ENCODE assay signal across 20 cellular contexts in genomic region chr12:10753066-10753465, GRCh38. TPM values are rescaled to one million over a fixed set of nuclear protein-coding genes. Genes with fewer than 3 reads are reported as not detected.
DNase-seq lines count a peak whose midpoint lies in the region; ATAC-seq, FAIRE-seq and TF ChIP-seq lines count a peak whose summit lies in the region.
"Had no signal": no experiment of that assay in that cellular context is flagged by ENCODE, and none has a peak within 500 bp of the region (broad histone marks: within the 10 kb centered on the region; RNA-seq: fewer than 3 reads in every experiment).

No MANE protein-coding gene starts in this region.

- TF ChIP-seq CTCF in AG10803 (conservative IDR thresholded peaks at IDR 0.05; ENCODE audit: low read length): no peak
- TF ChIP-seq CTCF in choroid plexus epithelial cell (conservative IDR thresholded peaks at IDR 0.05; ENCODE audit: low read depth, low read length): no peak
- no peak for TF ChIP-seq CTCF in HepG2 (CRISPR knock-in tag; IDR thresholded peaks at IDR 0.05)

- H3K27ac Mint-ChIP-seq in activated CD4-positive, alpha-beta T cell treated with anti-CD3 and anti-CD28 coated beads for 36 hours: no peak overlapping the region
- H3K27ac Mint-ChIP-seq: activated naive CD8-positive, alpha-beta T cell treated with anti-CD3 and anti-CD28 coated beads, Interleukin-2, amount 10 ng/mL, durations not matched to agents 7 days and 5 days; activated T-cell treated with anti-CD3 and anti-CD28 coated beads, Interleukin-2, amount 50 U/mL, for 24 hours; nephron progenitor cell had no signal

- DNase-seq in AG10803 (ENCODE audit: low read depth) (peak; percentile 63), M059J (ENCODE audit: low read depth) (peak; percentile 73), choroid plexus epithelial cell (ENCODE audit: low read depth) (peak; percentile 83), HepG2 (ENCODE audit: low spot score) (no peak), NOMO-1 treated with DMSO at 0.1 percent for 48 hours (lab: John Stamatoyannopoulos, UW; ENCODE audit: unreplicated experiment) (no peak)
- DNase-seq in activated CD4-positive, alpha-beta T cell treated with anti-CD3 and anti-CD28 coated beads for 36 hours: no peak
- DNase-seq: ACHN; activated naive CD8-positive, alpha-beta T cell treated with anti-CD3 and anti-CD28 coated beads, Interleukin-2, amount 10 ng/mL, durations not matched to agents 7 days and 5 days; activated T-cell treated with anti-CD3 and anti-CD28 coated beads, Interleukin-2, amount 50 U/mL, for 24 hours; NCI-H774; nephron progenitor cell; right cardiac atrium; stimulated activated CD4-positive, alpha-beta T cell treated with anti-CD3 and anti-CD28 coated beads, Interleukin-2, amount 100 ng/mL, for 48 hours had no signal

- in situ Hi-C loops in HepG2 (cut with HindIII; ENCODE audit: extremely low pct_ligation_motif_present, low pct_unique_long_range_greater_than_20kb): no loop called here

- H3K4me3 ChIP-seq in AG10803 (ENCODE audit: low read length): no peak overlapping the region
- no peak overlapping the region for H3K4me3 ChIP-seq in choroid plexus epithelial cell (ENCODE audit: low read depth, low read length)
- no peak overlapping the region for H3K4me3 ChIP-seq in HepG2 (replicated peaks in 1 of 3; ENCODE audit: insufficient read depth in 1 of 3, low read depth in 2 of 3, low read length in 3 of 3)
- H3K4me3 ChIP-seq: thoracic aorta had no signal

- no peak for TF ChIP-seq EP300 in HepG2 (IDR thresholded peaks at IDR 0.05; ENCODE audit: low read depth in 2 of 2, low read length in 2 of 2)
- no peak for TF ChIP-seq EP300 in HepG2 (CRISPR knock-in tag; IDR thresholded peaks at IDR 0.05; ENCODE audit: borderline replicate concordance)

- H3K4me1 ChIP-seq in HepG2 (ENCODE audit: insufficient read depth, low read length): peaks cover 13% of the 10 kb centered on the region; the same call in 1 of the 2 replicates

- no peak overlapping the region for H3K4me3 Mint-ChIP-seq in activated CD4-positive, alpha-beta T cell treated with anti-CD3 and anti-CD28 coated beads for 36 hours
- H3K4me3 Mint-ChIP-seq: activated naive CD8-positive, alpha-beta T cell treated with anti-CD3 and anti-CD28 coated beads, Interleukin-2, amount 10 ng/mL, durations not matched to agents 7 days and 5 days; activated T-cell treated with anti-CD3 and anti-CD28 coated beads, Interleukin-2, amount 50 U/mL, for 24 hours; nephron progenitor cell had no signal

- intact Hi-C loops in HepG2 (cut with micrococcal nuclease; ENCODE audit: unreplicated experiment): no loop called here
- intact Hi-C loops in activated CD4-positive, alpha-beta T cell treated with anti-CD3 and anti-CD28 coated beads for 36 hours (cut with DNase I, micrococcal nuclease): loop anchor here in 1 of 2 experiments (5.0 kb wide), 1 partner anchor 734 kb away; no protein-coding TSS in a partner anchor

- H3K4me2 ChIP-seq in HepG2 (ENCODE audit: low read depth, low read length): no peak overlapping the region

- FAIRE-seq in HepG2 (lab: Jason Lieb, UNC): no peak
- FAIRE-seq: colon, D721Med had no signal

- H3K9me3 Mint-ChIP-seq in activated CD4-positive, alpha-beta T cell treated with anti-CD3 and anti-CD28 coated beads for 36 hours (ENCODE audit: low read depth): peaks cover 12% of the 10 kb centered on the region

- no peak for TF ChIP-seq POLR2A in HepG2 (IDR thresholded peaks at IDR 0.05; ENCODE audit: insufficient read depth in 1 of 2, low read depth in 2 of 2, low read length in 2 of 2)

- no peak for ATAC-seq in HepG2
- no peak for ATAC-seq in HG03520 (IDR thresholded peaks at IDR 0.05; ENCODE audit: unreplicated experiment)
- ATAC-seq in GM21526 (IDR thresholded peaks at IDR 0.05; ENCODE audit: low FRiP score, unreplicated experiment): no peak
- no peak for ATAC-seq in activated CD4-positive, alpha-beta T cell treated with anti-CD3 and anti-CD28 coated beads for 36 hours
- ATAC-seq: right cardiac atrium had no signal

- H3K36me3 ChIP-seq in HepG2 (replicated peaks in 1 of 2; ENCODE audit: control insufficient read depth in 1 of 2, insufficient read depth in 2 of 2, low read length in 2 of 2): no peaks in the 10 kb centered on the region
- H3K36me3 ChIP-seq: thoracic aorta had no signal

- peaks cover 29% of the 10 kb centered on the region for H3K27me3 Mint-ChIP-seq in activated CD4-positive, alpha-beta T cell treated with anti-CD3 and anti-CD28 coated beads for 36 hours

- no peak overlapping the region for H3K27ac ChIP-seq in HepG2 (ENCODE audit: extremely low read length, insufficient read depth, low read length)
- H3K27ac ChIP-seq: thoracic aorta had no signal

- POLR2A ChIA-PET in HepG2 (lab: Yijun Ruan, JAX): no interaction called here
- POLR2A ChIA-PET in activated CD4-positive, alpha-beta T cell treated with anti-CD3 and anti-CD28 coated beads for 36 hours (lab: Charles Lee): no interaction called here

- H3K9me3 ChIP-seq in HepG2 (ENCODE audit: low read length): peaks cover 16% of the 10 kb centered on the region

- H2AFZ ChIP-seq in HepG2 (ENCODE audit: low read length): no peak overlapping the region

- H3K4me1 Mint-ChIP-seq in activated CD4-positive, alpha-beta T cell treated with anti-CD3 and anti-CD28 coated beads for 36 hours: peaks cover 9% of the 10 kb centered on the region

- H3K27me3 ChIP-seq in HepG2 (ENCODE audit: control insufficient read depth in 1 of 2, insufficient read depth in 2 of 2, low read length in 2 of 2): no peaks in the 10 kb centered on the region

- H4K20me1 ChIP-seq in HepG2 (ENCODE audit: insufficient read depth, low read length): no peaks in the 10 kb centered on the region

- TF ChIP-seq RAD21 in HepG2 (CRISPR knock-in tag; IDR thresholded peaks at IDR 0.05): no peak

- no TSS peak for BruUV-seq in HepG2 (replicated peaks; lab: Mats Ljungman, UMichigan)

- H3K9ac ChIP-seq in HepG2 (ENCODE audit: insufficient read depth, low read depth, low read length): no peak overlapping the region

- WGBS in HepG2 (ENCODE audit: low lambda C conversion rate): 2% methylated on average over 3 of the region's 3 CpGs

- peaks cover 8% of the 10 kb centered on the region for H3K36me3 Mint-ChIP-seq in activated CD4-positive, alpha-beta T cell treated with anti-CD3 and anti-CD28 coated beads for 36 hours (ENCODE audit: low read depth)
- H3K36me3 Mint-ChIP-seq: activated naive CD8-positive, alpha-beta T cell treated with anti-CD3 and anti-CD28 coated beads, Interleukin-2, amount 10 ng/mL, durations not matched to agents 7 days and 5 days had no signal

- no peaks in the 10 kb centered on the region for H3K79me2 ChIP-seq in HepG2 (ENCODE audit: insufficient read depth, low read length)

- CTCF ChIA-PET in HepG2 (lab: Yijun Ruan, JAX; ENCODE audit: low intra/inter-chr PET ratio, low total read pairs): no interaction called here
- CTCF ChIA-PET in activated CD4-positive, alpha-beta T cell treated with anti-CD3 and anti-CD28 coated beads for 36 hours (lab: Charles Lee): interaction anchor here (0.7 kb wide), 1 partner anchor 593 kb away, joined by 3 read pairs; no protein-coding TSS in a partner anchor

RNA-seq across cellular contexts. Expression of gene YBX3, which starts 29.9 kb away (rescaled TPM):
- total RNA-seq in M059J (2014; rRNA removed; shearing (Covaris generic)): 44.7 and 46.6 TPM in 2 replicates
- 62.6 and 77.5 TPM in 2 replicates for total RNA-seq in HepG2 (2016; rRNA removed; fragmentation: Illumina TruSeq; extraction: Trizol)
- total RNA-seq in HepG2 (2016; cell fraction: cytosol; rRNA removed; fragmentation: Illumina TruSeq; extraction: Trizol; ENCODE audit: low read depth): 196 and 201 TPM in 2 replicates
- 52.0 and 76.4 TPM in 2 replicates for total RNA-seq in HepG2 (2016; cell fraction: insoluble cytoplasmic fraction; rRNA removed; fragmentation: Illumina TruSeq; extraction: Trizol)
- total RNA-seq in HepG2 (2016; cell fraction: membrane; rRNA removed; fragmentation: Illumina TruSeq; extraction: Trizol): 193 and 202 TPM in 2 replicates
- 85.5 and 101 TPM in 2 replicates for total RNA-seq in HepG2 (2016; cell fraction: nucleus; rRNA removed; fragmentation: Illumina TruSeq; extraction: Trizol)
- 99.6 and 107 TPM in 2 replicates for polyA plus RNA-seq in HepG2 (2011; rRNA removed)
- 78.6 and 78.7 TPM in 2 replicates for polyA plus RNA-seq in HepG2 (2011; cell fraction: cytosol; rRNA removed)
- 376 and 410 TPM in 2 replicates for polyA plus RNA-seq in HepG2 (2011; cell fraction: nucleus; rRNA removed)
- 107 and 155 TPM in 2 replicates for polyA plus RNA-seq in HepG2 (2012)
- polyA plus RNA-seq in HepG2 (2016; cell fraction: cytosol; fragmentation: Illumina TruSeq; extraction: Trizol; ENCODE audit: low read depth): 380 and 410 TPM in 2 replicates
- 105 and 112 TPM in 2 replicates for polyA plus RNA-seq in HepG2 (2016; cell fraction: insoluble cytoplasmic fraction; fragmentation: Illumina TruSeq; extraction: Trizol; ENCODE audit: low read depth)
- 302 and 346 TPM in 2 replicates for polyA plus RNA-seq in HepG2 (2016; cell fraction: membrane; fragmentation: Illumina TruSeq; extraction: Trizol; ENCODE audit: low read depth)
- polyA plus RNA-seq in HepG2 (2016; cell fraction: nucleus; fragmentation: Illumina TruSeq; extraction: Trizol; ENCODE audit: insufficient read depth, low read depth): 178 and 216 TPM in 2 replicates
- polyA minus RNA-seq in HepG2 (2011; rRNA and poly(A)+ RNA removed; ENCODE audit: low replicate concordance): 56.6 and 119 TPM in 2 replicates
- 28.9 and 30.7 TPM in 2 replicates for polyA minus RNA-seq in HepG2 (2011; cell fraction: cytosol; rRNA and poly(A)+ RNA removed)
- 154 and 197 TPM in 2 replicates for polyA minus RNA-seq in HepG2 (2011; cell fraction: nucleus; rRNA and poly(A)+ RNA removed)
- 100 to 1,000 TPM; 157 to 175 TPM for total RNA-seq in activated CD4-positive, alpha-beta T cell treated with anti-CD3 and anti-CD28 coated beads for 36 hours

RNA-seq across cellular contexts. Expression of gene TAS2R7, which starts 49.4 kb away (rescaled TPM):
- total RNA-seq in M059J (2014; rRNA removed; shearing (Covaris generic)): not detected in 2 replicates
- not detected in 2 replicates for total RNA-seq in HepG2 (2016; rRNA removed; fragmentation: Illumina TruSeq; extraction: Trizol)
- not detected in 2 replicates for total RNA-seq in HepG2 (2016; cell fraction: cytosol; rRNA removed; fragmentation: Illumina TruSeq; extraction: Trizol; ENCODE audit: low read depth)
- not detected in 2 replicates for total RNA-seq in HepG2 (2016; cell fraction: insoluble cytoplasmic fraction; rRNA removed; fragmentation: Illumina TruSeq; extraction: Trizol)
- total RNA-seq in HepG2 (2016; cell fraction: membrane; rRNA removed; fragmentation: Illumina TruSeq; extraction: Trizol): not detected in 2 replicates
- total RNA-seq in HepG2 (2016; cell fraction: nucleus; rRNA removed; fragmentation: Illumina TruSeq; extraction: Trizol): 0.37 TPM in 1 of 2 replicates, not detected in the other
- polyA plus RNA-seq in HepG2 (2011; rRNA removed): not detected in 2 replicates
- polyA plus RNA-seq in HepG2 (2011; cell fraction: cytosol; rRNA removed): not detected in 2 replicates
- 0.26 TPM in 1 of 2 replicates, not detected in the other for polyA plus RNA-seq in HepG2 (2011; cell fraction: nucleus; rRNA removed)
- not detected in 2 replicates for polyA plus RNA-seq in HepG2 (2012)
- polyA plus RNA-seq in HepG2 (2016; cell fraction: cytosol; fragmentation: Illumina TruSeq; extraction: Trizol; ENCODE audit: low read depth): not detected in 2 replicates
- not detected in 2 replicates for polyA plus RNA-seq in HepG2 (2016; cell fraction: insoluble cytoplasmic fraction; fragmentation: Illumina TruSeq; extraction: Trizol; ENCODE audit: low read depth)
- polyA plus RNA-seq in HepG2 (2016; cell fraction: membrane; fragmentation: Illumina TruSeq; extraction: Trizol; ENCODE audit: low read depth): not detected in 2 replicates
- polyA plus RNA-seq in HepG2 (2016; cell fraction: nucleus; fragmentation: Illumina TruSeq; extraction: Trizol; ENCODE audit: insufficient read depth, low read depth): not detected in 2 replicates
- 0.54 and 1.3 TPM in 2 replicates for polyA minus RNA-seq in HepG2 (2011; rRNA and poly(A)+ RNA removed; ENCODE audit: low replicate concordance)
- polyA minus RNA-seq in HepG2 (2011; cell fraction: cytosol; rRNA and poly(A)+ RNA removed): not detected in 2 replicates
- 2.6 and 2.8 TPM in 2 replicates for polyA minus RNA-seq in HepG2 (2011; cell fraction: nucleus; rRNA and poly(A)+ RNA removed)
- not detected for total RNA-seq in activated CD4-positive, alpha-beta T cell treated with anti-CD3 and anti-CD28 coated beads for 36 hours
- total RNA-seq: activated naive CD8-positive, alpha-beta T cell treated with anti-CD3 and anti-CD28 coated beads, Interleukin-2, amount 10 ng/mL, durations not matched to agents 7 days and 5 days; lung microvascular endothelial cell; right cardiac atrium; T-helper 2 cell treated with Interferon-gamma antibody and Interleukin-4, amounts not matched to agents 100 ng/mL and 5 ng/mL, for 36 hours; thoracic aorta had no signal

RNA-seq across cellular contexts. Expression of gene TAS2R8, which starts 54.0 kb away (rescaled TPM):
- not detected in 2 replicates for total RNA-seq in M059J (2014; rRNA removed; shearing (Covaris generic))
- 0.09 TPM in 1 of 2 replicates, not detected in the other for total RNA-seq in HepG2 (2016; rRNA removed; fragmentation: Illumina TruSeq; extraction: Trizol)
- total RNA-seq in HepG2 (2016; cell fraction: cytosol; rRNA removed; fragmentation: Illumina TruSeq; extraction: Trizol; ENCODE audit: low read depth): not detected in 2 replicates
- not detected in 2 replicates for total RNA-seq in HepG2 (2016; cell fraction: insoluble cytoplasmic fraction; rRNA removed; fragmentation: Illumina TruSeq; extraction: Trizol)
- total RNA-seq in HepG2 (2016; cell fraction: membrane; rRNA removed; fragmentation: Illumina TruSeq; extraction: Trizol): not detected in 2 replicates
- total RNA-seq in HepG2 (2016; cell fraction: nucleus; rRNA removed; fragmentation: Illumina TruSeq; extraction: Trizol): 0.31 and 0.41 TPM in 2 replicates
- polyA plus RNA-seq in HepG2 (2011; rRNA removed): not detected in 2 replicates
- polyA plus RNA-seq in HepG2 (2011; cell fraction: cytosol; rRNA removed): not detected in 2 replicates
- 0.10 TPM in 1 of 2 replicates, not detected in the other for polyA plus RNA-seq in HepG2 (2011; cell fraction: nucleus; rRNA removed)
- polyA plus RNA-seq in HepG2 (2012): not detected in 2 replicates
- polyA plus RNA-seq in HepG2 (2016; cell fraction: cytosol; fragmentation: Illumina TruSeq; extraction: Trizol; ENCODE audit: low read depth): not detected in 2 replicates
- not detected in 2 replicates for polyA plus RNA-seq in HepG2 (2016; cell fraction: insoluble cytoplasmic fraction; fragmentation: Illumina TruSeq; extraction: Trizol; ENCODE audit: low read depth)
- not detected in 2 replicates for polyA plus RNA-seq in HepG2 (2016; cell fraction: membrane; fragmentation: Illumina TruSeq; extraction: Trizol; ENCODE audit: low read depth)
- polyA plus RNA-seq in HepG2 (2016; cell fraction: nucleus; fragmentation: Illumina TruSeq; extraction: Trizol; ENCODE audit: insufficient read depth, low read depth): not detected in 2 replicates
- 0.30 and 0.40 TPM in 2 replicates for polyA minus RNA-seq in HepG2 (2011; rRNA and poly(A)+ RNA removed; ENCODE audit: low replicate concordance)
- not detected in 2 replicates for polyA minus RNA-seq in HepG2 (2011; cell fraction: cytosol; rRNA and poly(A)+ RNA removed)
- polyA minus RNA-seq in HepG2 (2011; cell fraction: nucleus; rRNA and poly(A)+ RNA removed): 3.7 and 4.6 TPM in 2 replicates
- total RNA-seq in activated CD4-positive, alpha-beta T cell treated with anti-CD3 and anti-CD28 coated beads for 36 hours: not detected
- total RNA-seq: activated naive CD8-positive, alpha-beta T cell treated with anti-CD3 and anti-CD28 coated beads, Interleukin-2, amount 10 ng/mL, durations not matched to agents 7 days and 5 days; lung microvascular endothelial cell; right cardiac atrium; T-helper 2 cell treated with Interferon-gamma antibody and Interleukin-4, amounts not matched to agents 100 ng/mL and 5 ng/mL, for 36 hours; thoracic aorta had no signal
- polyA plus RNA-seq: right cardiac atrium had no signal

RNA-seq across cellular contexts. Expression of gene TAS2R9, which starts 56.9 kb away (rescaled TPM):
- total RNA-seq in M059J (2014; rRNA removed; shearing (Covaris generic)): not detected in 2 replicates
- total RNA-seq in HepG2 (2016; rRNA removed; fragmentation: Illumina TruSeq; extraction: Trizol): 0.11 TPM in 1 of 2 replicates, not detected in the other
- total RNA-seq in HepG2 (2016; cell fraction: cytosol; rRNA removed; fragmentation: Illumina TruSeq; extraction: Trizol; ENCODE audit: low read depth): not detected in 2 replicates
- 0.13 TPM in 1 of 2 replicates, not detected in the other for total RNA-seq in HepG2 (2016; cell fraction: insoluble cytoplasmic fraction; rRNA removed; fragmentation: Illumina TruSeq; extraction: Trizol)
- total RNA-seq in HepG2 (2016; cell fraction: membrane; rRNA removed; fragmentation: Illumina TruSeq; extraction: Trizol): not detected in 2 replicates
- 0.47 and 0.50 TPM in 2 replicates for total RNA-seq in HepG2 (2016; cell fraction: nucleus; rRNA removed; fragmentation: Illumina TruSeq; extraction: Trizol)
- not detected in 2 replicates for polyA plus RNA-seq in HepG2 (2011; rRNA removed)
- not detected in 2 replicates for polyA plus RNA-seq in HepG2 (2011; cell fraction: cytosol; rRNA removed)
- 0.21 and 0.53 TPM in 2 replicates for polyA plus RNA-seq in HepG2 (2011; cell fraction: nucleus; rRNA removed)
- not detected in 2 replicates for polyA plus RNA-seq in HepG2 (2012)
- polyA plus RNA-seq in HepG2 (2016; cell fraction: cytosol; fragmentation: Illumina TruSeq; extraction: Trizol; ENCODE audit: low read depth): not detected in 2 replicates
- not detected in 2 replicates for polyA plus RNA-seq in HepG2 (2016; cell fraction: insoluble cytoplasmic fraction; fragmentation: Illumina TruSeq; extraction: Trizol; ENCODE audit: low read depth)
- polyA plus RNA-seq in HepG2 (2016; cell fraction: membrane; fragmentation: Illumina TruSeq; extraction: Trizol; ENCODE audit: low read depth): not detected in 2 replicates
- polyA plus RNA-seq in HepG2 (2016; cell fraction: nucleus; fragmentation: Illumina TruSeq; extraction: Trizol; ENCODE audit: insufficient read depth, low read depth): not detected in 2 replicates
- 0.64 and 4.3 TPM in 2 replicates for polyA minus RNA-seq in HepG2 (2011; rRNA and poly(A)+ RNA removed; ENCODE audit: low replicate concordance)
- polyA minus RNA-seq in HepG2 (2011; cell fraction: cytosol; rRNA and poly(A)+ RNA removed): not detected in 2 replicates
- polyA minus RNA-seq in HepG2 (2011; cell fraction: nucleus; rRNA and poly(A)+ RNA removed): 10.2 and 11.3 TPM in 2 replicates
- not detected for total RNA-seq in activated CD4-positive, alpha-beta T cell treated with anti-CD3 and anti-CD28 coated beads for 36 hours
- total RNA-seq: lung microvascular endothelial cell; right cardiac atrium; T-helper 2 cell treated with Interferon-gamma antibody and Interleukin-4, amounts not matched to agents 100 ng/mL and 5 ng/mL, for 36 hours; thoracic aorta had no signal
- polyA plus RNA-seq: right cardiac atrium had no signal

Comparison
In these comparisons a context has a peak if more than half of its experiments do, and no peak if none do; other contexts are left out.
1. DNase-seq: peak in AG10803 (single experiment), M059J (single experiment) and choroid plexus epithelial cell (single experiment); none in HepG2 (single experiment), activated CD4-positive, alpha-beta T cell treated with anti-CD3 and anti-CD28 coated beads for 36 hours (single experiment) and NOMO-1 treated with DMSO at 0.1 percent for 48 hours (single experiment).